Comparison of ENCODE assay signal across 1 cellular context in the genomic region with DNA sequence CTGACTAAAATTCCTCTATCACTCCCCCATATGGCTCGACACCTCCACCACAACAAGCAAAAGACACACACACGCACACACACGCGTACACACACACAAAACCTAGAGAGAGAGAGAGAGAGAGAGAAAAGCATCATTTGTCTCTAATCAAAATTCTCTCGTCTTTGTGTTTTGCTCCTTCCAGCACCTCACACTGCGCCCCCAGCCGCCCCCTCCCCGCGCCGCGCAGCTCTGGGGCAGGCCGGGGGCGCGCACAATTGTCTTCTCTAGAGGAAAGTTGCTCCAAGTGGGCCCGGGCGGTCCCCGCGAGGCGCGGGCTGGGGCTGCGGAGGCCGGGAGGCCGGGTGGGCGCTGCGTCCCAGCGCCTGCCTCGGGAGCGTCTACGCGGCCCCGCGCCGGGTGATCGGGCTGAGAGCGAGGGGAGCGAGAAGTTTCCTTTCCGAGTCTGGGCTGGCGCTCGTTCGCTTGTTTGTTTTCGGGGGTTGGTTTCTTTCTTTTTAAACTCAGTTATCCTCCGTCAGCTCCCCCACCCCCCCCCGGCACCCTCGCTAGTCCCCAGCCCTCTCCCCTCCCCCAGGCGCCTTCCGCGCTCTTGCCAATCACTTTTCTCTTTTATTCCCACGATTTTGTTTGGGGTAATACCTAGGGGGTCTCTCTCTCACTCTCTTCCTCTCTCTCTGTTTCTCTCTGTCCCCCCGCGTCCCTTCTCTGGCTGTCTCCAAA.
A peak's percentile ranks its signal among the peaks of the same experiment; 100 is the strongest.
TF ChIP-seq lines count a peak whose summit lies in the region.

No MANE protein-coding gene starts in this region.

TF ChIP-seq in K562, 482 proteins besides CTCF, POLR2A, EP300 and RAD21 (continued from another document and continues in another):
- TF ChIP-seq, protein P1, sequence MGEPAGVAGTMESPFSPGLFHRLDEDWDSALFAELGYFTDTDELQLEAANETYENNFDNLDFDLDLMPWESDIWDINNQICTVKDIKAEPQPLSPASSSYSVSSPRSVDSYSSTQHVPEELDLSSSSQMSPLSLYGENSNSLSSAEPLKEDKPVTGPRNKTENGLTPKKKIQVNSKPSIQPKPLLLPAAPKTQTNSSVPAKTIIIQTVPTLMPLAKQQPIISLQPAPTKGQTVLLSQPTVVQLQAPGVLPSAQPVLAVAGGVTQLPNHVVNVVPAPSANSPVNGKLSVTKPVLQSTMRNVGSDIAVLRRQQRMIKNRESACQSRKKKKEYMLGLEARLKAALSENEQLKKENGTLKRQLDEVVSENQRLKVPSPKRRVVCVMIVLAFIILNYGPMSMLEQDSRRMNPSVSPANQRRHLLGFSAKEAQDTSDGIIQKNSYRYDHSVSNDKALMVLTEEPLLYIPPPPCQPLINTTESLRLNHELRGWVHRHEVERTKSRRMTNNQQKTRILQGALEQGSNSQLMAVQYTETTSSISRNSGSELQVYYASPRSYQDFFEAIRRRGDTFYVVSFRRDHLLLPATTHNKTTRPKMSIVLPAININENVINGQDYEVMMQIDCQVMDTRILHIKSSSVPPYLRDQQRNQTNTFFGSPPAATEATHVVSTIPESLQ (CRISPR knock-in tag; IDR thresholded peaks at IDR 0.05) = no peak
- no peak for TF ChIP-seq ZNF764 (CRISPR knock-in tag; IDR thresholded peaks at IDR 0.05; ENCODE audit: low read depth)
- no peak for TF ChIP-seq GABPA (tag; conservative IDR thresholded peaks at IDR 0.05; ENCODE audit: low read depth)
- TF ChIP-seq ETV1 (tag; conservative IDR thresholded peaks at IDR 0.05; ENCODE audit: low read depth) = no peak
- no peak for TF ChIP-seq ZNF316 (IDR thresholded peaks at IDR 0.05)
- TF ChIP-seq NUFIP1 (IDR thresholded peaks at IDR 0.05; ENCODE audit: partially characterized antibody) = no peak
- TF ChIP-seq CXXC5 (CRISPR knock-in tag; IDR thresholded peaks at IDR 0.05) = peak; percentile 53; the same call in 1 of the 2 replicates
- TF ChIP-seq, protein P2, sequence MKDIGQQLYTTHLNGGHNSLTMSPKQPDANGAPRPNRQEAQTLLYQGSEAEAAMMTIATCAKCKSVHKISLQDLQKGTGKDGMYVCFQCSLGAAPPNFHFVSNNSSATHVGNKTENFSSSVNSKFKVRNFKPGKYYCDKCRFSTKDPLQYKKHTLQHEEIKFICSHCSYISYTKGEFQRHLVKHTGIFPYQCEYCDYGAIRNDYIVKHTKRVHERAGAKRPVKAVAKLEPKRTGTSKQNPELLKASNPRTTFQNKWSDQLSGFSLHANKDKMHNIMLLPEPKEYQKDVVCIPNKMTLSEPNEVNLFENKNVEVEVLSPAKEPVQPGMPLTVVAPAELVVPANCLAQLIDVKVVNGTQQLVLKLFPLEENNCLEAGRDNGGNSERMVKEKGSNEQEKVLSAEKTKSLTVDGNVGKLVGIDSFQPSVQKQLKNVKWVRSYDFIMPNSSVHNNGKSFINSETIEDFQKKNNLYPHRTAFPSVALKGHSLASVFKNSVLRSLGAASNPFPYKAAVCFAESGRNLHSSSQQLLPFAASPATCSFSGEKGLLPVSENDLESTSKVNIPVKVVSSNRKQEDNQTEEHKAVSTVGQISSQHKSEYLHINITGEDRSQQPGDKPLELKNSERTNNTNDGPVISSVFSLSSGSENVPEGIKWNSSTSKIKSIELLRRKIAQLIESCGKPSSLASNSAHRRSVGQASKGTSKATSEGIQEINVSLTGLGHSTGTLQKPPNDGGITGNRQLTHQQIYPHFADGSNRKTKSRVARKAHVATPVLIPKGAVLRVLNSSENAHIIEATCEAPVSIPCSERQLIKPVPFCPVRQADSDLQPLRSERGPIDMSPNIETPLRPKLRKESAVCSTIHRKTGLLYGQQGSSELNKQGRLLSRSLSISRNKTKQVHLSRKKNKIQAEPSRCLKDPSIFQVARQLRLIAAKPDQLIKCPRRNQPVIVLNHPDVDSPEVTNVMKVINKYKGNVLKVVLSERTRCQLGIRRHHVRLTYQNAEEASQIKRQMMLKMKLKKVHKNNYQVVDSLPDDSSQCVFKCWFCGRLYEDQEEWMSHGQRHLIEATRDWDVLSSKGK (CRISPR knock-in tag; IDR thresholded peaks at IDR 0.05) = no peak
- TF ChIP-seq CHD2 (IDR thresholded peaks at IDR 0.05; ENCODE audit: low read depth, low read length) = no peak
- TF ChIP-seq RFX5 (IDR thresholded peaks at IDR 0.05; ENCODE audit: low read depth, low read length) = no peak
- no peak for TF ChIP-seq ZNF384 (IDR thresholded peaks at IDR 0.05; ENCODE audit: low read depth, low read length)
- TF ChIP-seq HMG20A (CRISPR knock-in tag; conservative IDR thresholded peaks at IDR 0.05) = no peak
- TF ChIP-seq ZNF212 (CRISPR knock-in tag; IDR thresholded peaks at IDR 0.05) = no peak
- TF ChIP-seq, protein P3, sequence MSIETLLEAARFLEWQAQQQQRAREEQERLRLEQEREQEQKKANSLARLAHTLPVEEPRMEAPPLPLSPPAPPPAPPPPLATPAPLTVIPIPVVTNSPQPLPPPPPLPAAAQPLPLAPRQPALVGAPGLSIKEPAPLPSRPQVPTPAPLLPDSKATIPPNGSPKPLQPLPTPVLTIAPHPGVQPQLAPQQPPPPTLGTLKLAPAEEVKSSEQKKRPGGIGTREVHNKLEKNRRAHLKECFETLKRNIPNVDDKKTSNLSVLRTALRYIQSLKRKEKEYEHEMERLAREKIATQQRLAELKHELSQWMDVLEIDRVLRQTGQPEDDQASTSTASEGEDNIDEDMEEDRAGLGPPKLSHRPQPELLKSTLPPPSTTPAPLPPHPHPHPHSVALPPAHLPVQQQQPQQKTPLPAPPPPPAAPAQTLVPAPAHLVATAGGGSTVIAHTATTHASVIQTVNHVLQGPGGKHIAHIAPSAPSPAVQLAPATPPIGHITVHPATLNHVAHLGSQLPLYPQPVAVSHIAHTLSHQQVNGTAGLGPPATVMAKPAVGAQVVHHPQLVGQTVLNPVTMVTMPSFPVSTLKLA (conservative IDR thresholded peaks at IDR 0.05) = no peak; a peak in 1 of 4 replicates
- TF ChIP-seq, protein P4, sequence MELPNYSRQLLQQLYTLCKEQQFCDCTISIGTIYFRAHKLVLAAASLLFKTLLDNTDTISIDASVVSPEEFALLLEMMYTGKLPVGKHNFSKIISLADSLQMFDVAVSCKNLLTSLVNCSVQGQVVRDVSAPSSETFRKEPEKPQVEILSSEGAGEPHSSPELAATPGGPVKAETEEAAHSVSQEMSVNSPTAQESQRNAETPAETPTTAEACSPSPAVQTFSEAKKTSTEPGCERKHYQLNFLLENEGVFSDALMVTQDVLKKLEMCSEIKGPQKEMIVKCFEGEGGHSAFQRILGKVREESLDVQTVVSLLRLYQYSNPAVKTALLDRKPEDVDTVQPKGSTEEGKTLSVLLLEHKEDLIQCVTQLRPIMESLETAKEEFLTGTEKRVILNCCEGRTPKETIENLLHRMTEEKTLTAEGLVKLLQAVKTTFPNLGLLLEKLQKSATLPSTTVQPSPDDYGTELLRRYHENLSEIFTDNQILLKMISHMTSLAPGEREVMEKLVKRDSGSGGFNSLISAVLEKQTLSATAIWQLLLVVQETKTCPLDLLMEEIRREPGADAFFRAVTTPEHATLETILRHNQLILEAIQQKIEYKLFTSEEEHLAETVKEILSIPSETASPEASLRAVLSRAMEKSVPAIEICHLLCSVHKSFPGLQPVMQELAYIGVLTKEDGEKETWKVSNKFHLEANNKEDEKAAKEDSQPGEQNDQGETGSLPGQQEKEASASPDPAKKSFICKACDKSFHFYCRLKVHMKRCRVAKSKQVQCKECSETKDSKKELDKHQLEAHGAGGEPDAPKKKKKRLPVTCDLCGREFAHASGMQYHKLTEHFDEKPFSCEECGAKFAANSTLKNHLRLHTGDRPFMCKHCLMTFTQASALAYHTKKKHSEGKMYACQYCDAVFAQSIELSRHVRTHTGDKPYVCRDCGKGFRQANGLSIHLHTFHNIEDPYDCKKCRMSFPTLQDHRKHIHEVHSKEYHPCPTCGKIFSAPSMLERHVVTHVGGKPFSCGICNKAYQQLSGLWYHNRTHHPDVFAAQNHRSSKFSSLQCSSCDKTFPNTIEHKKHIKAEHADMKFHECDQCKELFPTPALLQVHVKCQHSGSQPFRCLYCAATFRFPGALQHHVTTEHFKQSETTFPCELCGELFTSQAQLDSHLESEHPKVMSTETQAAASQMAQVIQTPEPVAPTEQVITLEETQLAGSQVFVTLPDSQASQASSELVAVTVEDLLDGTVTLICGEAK (IDR thresholded peaks at IDR 0.05) = no peak
- TF ChIP-seq, protein P4 (CRISPR knock-in tag; IDR thresholded peaks at IDR 0.05) = no peak
- TF ChIP-seq, protein P5, sequence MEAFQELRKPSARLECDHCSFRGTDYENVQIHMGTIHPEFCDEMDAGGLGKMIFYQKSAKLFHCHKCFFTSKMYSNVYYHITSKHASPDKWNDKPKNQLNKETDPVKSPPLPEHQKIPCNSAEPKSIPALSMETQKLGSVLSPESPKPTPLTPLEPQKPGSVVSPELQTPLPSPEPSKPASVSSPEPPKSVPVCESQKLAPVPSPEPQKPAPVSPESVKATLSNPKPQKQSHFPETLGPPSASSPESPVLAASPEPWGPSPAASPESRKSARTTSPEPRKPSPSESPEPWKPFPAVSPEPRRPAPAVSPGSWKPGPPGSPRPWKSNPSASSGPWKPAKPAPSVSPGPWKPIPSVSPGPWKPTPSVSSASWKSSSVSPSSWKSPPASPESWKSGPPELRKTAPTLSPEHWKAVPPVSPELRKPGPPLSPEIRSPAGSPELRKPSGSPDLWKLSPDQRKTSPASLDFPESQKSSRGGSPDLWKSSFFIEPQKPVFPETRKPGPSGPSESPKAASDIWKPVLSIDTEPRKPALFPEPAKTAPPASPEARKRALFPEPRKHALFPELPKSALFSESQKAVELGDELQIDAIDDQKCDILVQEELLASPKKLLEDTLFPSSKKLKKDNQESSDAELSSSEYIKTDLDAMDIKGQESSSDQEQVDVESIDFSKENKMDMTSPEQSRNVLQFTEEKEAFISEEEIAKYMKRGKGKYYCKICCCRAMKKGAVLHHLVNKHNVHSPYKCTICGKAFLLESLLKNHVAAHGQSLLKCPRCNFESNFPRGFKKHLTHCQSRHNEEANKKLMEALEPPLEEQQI (IDR thresholded peaks at IDR 0.05) = no peak
- TF ChIP-seq DACH1 (IDR thresholded peaks at IDR 0.05; ENCODE audit: partially characterized antibody) = no peak
- TF ChIP-seq ADNP (tag; IDR thresholded peaks at IDR 0.05) = no peak
- TF ChIP-seq SMAD1 (IDR thresholded peaks at IDR 0.05; ENCODE audit: low read depth, low read length, partially characterized antibody) = no peak
- no peak for TF ChIP-seq IRF2 (CRISPR knock-in tag; IDR thresholded peaks at IDR 0.05)
- no peak for TF ChIP-seq XRCC4 (IDR thresholded peaks at IDR 0.05; ENCODE audit: extremely low read depth, insufficient read depth, insufficient read length)
- TF ChIP-seq ETS2 (tag; IDR thresholded peaks at IDR 0.05; ENCODE audit: borderline replicate concordance, poor library complexity, severe bottlenecking) = no peak
- no peak for TF ChIP-seq ZNF217 (CRISPR knock-in tag; IDR thresholded peaks at IDR 0.05)
- TF ChIP-seq ASH1L (IDR thresholded peaks at IDR 0.05; ENCODE audit: borderline replicate concordance, low read depth, partially characterized antibody) = peak; percentile 4
- TF ChIP-seq ZNF561 (CRISPR knock-in tag; conservative IDR thresholded peaks at IDR 0.05) = no peak
- peak; percentile 82 for TF ChIP-seq POLR2G (IDR thresholded peaks at IDR 0.05; ENCODE audit: low read depth, low read length)
- no peak for TF ChIP-seq THRAP3 (IDR thresholded peaks at IDR 0.05; ENCODE audit: borderline replicate concordance)
- TF ChIP-seq KDM5B (IDR thresholded peaks at IDR 0.05; ENCODE audit: insufficient replicate concordance, low read depth, low read length) = peak; percentile 4
- TF ChIP-seq, protein P6, sequence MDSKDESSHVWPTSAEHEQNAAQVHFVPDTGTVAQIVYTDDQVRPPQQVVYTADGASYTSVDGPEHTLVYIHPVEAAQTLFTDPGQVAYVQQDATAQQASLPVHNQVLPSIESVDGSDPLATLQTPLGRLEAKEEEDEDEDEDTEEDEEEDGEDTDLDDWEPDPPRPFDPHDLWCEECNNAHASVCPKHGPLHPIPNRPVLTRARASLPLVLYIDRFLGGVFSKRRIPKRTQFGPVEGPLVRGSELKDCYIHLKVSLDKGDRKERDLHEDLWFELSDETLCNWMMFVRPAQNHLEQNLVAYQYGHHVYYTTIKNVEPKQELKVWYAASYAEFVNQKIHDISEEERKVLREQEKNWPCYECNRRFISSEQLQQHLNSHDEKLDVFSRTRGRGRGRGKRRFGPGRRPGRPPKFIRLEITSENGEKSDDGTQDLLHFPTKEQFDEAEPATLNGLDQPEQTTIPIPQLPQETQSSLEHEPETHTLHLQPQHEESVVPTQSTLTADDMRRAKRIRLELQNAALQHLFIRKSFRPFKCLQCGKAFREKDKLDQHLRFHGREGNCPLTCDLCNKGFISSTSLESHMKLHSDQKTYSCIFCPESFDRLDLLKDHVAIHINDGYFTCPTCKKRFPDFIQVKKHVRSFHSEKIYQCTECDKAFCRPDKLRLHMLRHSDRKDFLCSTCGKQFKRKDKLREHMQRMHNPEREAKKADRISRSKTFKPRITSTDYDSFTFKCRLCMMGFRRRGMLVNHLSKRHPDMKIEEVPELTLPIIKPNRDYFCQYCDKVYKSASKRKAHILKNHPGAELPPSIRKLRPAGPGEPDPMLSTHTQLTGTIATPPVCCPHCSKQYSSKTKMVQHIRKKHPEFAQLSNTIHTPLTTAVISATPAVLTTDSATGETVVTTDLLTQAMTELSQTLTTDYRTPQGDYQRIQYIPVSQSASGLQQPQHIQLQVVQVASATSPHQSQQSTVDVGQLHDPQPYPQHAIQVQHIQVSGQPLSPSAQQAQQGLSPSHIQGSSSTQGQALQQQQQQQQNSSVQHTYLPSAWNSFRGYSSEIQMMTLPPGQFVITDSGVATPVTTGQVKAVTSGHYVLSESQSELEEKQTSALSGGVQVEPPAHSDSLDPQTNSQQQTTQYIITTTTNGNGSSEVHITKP (IDR thresholded peaks at IDR 0.05; ENCODE audit: partially characterized antibody) = no peak
- no peak for TF ChIP-seq ZNF263 (CRISPR knock-in tag; IDR thresholded peaks at IDR 0.05; ENCODE audit: borderline replicate concordance)
